8 cellular contexts compared by ENCODE assay signal in the genomic region with DNA sequence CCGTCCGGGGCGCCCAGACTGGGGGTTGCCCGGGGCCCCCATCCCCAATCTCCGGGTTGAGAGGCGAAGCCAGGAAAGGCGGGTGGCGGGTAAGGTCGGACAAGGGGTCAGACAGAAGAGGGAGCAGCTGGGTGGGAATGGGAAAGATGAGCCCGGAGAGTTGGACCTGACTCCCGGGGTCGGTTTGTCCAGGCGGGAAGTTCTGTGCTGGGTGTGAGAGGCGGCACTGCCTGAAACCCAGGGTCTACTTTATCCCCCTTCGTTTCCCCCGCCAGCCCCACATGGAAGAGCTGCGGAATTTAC. TPM values are rescaled to one million over a fixed set of nuclear protein-coding genes. Genes with fewer than 3 reads are reported as not detected.
DNase-seq lines count a peak whose midpoint lies in the region; ATAC-seq, FAIRE-seq and TF ChIP-seq lines count a peak whose summit lies in the region.

No MANE protein-coding gene starts in this region.

- peaks cover 6% of the 10 kb centered on the region for H3K36me3 Mint-ChIP-seq in activated CD4-positive, alpha-beta T cell treated with anti-CD3 and anti-CD28 coated beads, Interleukin-2, amount 10 ng/mL, durations not matched to agents 7 days and 5 days (ENCODE audit: low read depth)

- no peak for FAIRE-seq in D721Med (lab: Jason Lieb, UNC)

- H3K4me1 Mint-ChIP-seq in activated CD4-positive, alpha-beta T cell treated with anti-CD3 and anti-CD28 coated beads, Interleukin-2, amount 10 ng/mL, durations not matched to agents 7 days and 5 days, result peaks cover 37% of the 10 kb centered on the region

- H3K4me3 Mint-ChIP-seq in activated CD4-positive, alpha-beta T cell treated with anti-CD3 and anti-CD28 coated beads, Interleukin-2, amount 10 ng/mL, durations not matched to agents 7 days and 5 days, result peak overlapping the region; percentile 91

- WGBS in thymus, result 4% methylated on average over 17 of the region's 17 CpGs

- CTCF ChIA-PET in activated CD4-positive, alpha-beta T cell treated with anti-CD3 and anti-CD28 coated beads, Interleukin-2, amount 10 ng/mL, durations not matched to agents 7 days and 5 days (lab: Charles Lee), result interaction anchor here (0.7 to 2.0 kb wide), 5 partner anchors 13 to 41 kb away, joined by 3 to 9 read pairs (median 4); a partner anchor contains a TSS

- POLR2A ChIA-PET in activated CD4-positive, alpha-beta T cell treated with anti-CD3 and anti-CD28 coated beads, Interleukin-2, amount 10 ng/mL, durations not matched to agents 7 days and 5 days (lab: Charles Lee), result no interaction called here

- H3K9ac ChIP-seq in adipocyte (ENCODE audit: low read length), result peak overlapping the region; percentile 92

- peaks cover 7% of the 10 kb centered on the region for H3K36me3 ChIP-seq in adipocyte (ENCODE audit: control insufficient read depth, insufficient read depth, low read length, severe bottlenecking)
- peaks cover 25% of the 10 kb centered on the region for H3K36me3 ChIP-seq in thymus (ENCODE audit: control insufficient read depth, insufficient read depth)

- TF ChIP-seq CTCF in D721Med (IDR thresholded peaks at IDR 0.05; ENCODE audit: insufficient read depth, missing control alignments), result no peak

- peak overlapping the region; percentile 74 for H3K27ac Mint-ChIP-seq in activated CD4-positive, alpha-beta T cell treated with anti-CD3 and anti-CD28 coated beads, Interleukin-2, amount 10 ng/mL, durations not matched to agents 7 days and 5 days

- no peaks in the 10 kb centered on the region for H3K27me3 Mint-ChIP-seq in activated CD4-positive, alpha-beta T cell treated with anti-CD3 and anti-CD28 coated beads, Interleukin-2, amount 10 ng/mL, durations not matched to agents 7 days and 5 days

- H3K9me3 ChIP-seq in adipocyte (ENCODE audit: control insufficient read depth, low read length) (no peaks in the 10 kb centered on the region), thymus (ENCODE audit: control insufficient read depth) (no peaks in the 10 kb centered on the region)

- H3K4me3 ChIP-seq in adipocyte (ENCODE audit: low read length) (peak overlapping the region; percentile 94), thymus (ENCODE audit: low read length) (peak overlapping the region; percentile 67)

- no peaks in the 10 kb centered on the region for H3K9me3 Mint-ChIP-seq in activated CD4-positive, alpha-beta T cell treated with anti-CD3 and anti-CD28 coated beads, Interleukin-2, amount 10 ng/mL, durations not matched to agents 7 days and 5 days

- H3K27ac ChIP-seq in layer of hippocampus (ENCODE audit: low read depth, low read length) (peak overlapping the region; percentile 100), thymus (ENCODE audit: low read depth) (no peak overlapping the region)

- H3K27me3 ChIP-seq in adipocyte (replicated peaks; ENCODE audit: control insufficient read depth, insufficient read depth, low read length), result no peaks in the 10 kb centered on the region
- H3K27me3 ChIP-seq in layer of hippocampus (ENCODE audit: control insufficient read depth, insufficient read depth, low read length), result no peaks in the 10 kb centered on the region
- H3K27me3 ChIP-seq in thymus (ENCODE audit: control insufficient read depth, insufficient read depth), result no peaks in the 10 kb centered on the region

- ATAC-seq in GM21390 (IDR thresholded peaks at IDR 0.05; ENCODE audit: unreplicated experiment), result no peak
- ATAC-seq in GM19328 (IDR thresholded peaks at IDR 0.05; ENCODE audit: unreplicated experiment), result no peak

- peaks cover 49% of the 10 kb centered on the region for H3K4me1 ChIP-seq in adipocyte (ENCODE audit: control insufficient read depth, insufficient read depth, low read length)
- H3K4me1 ChIP-seq in thymus (ENCODE audit: control insufficient read depth, insufficient read depth, low read length), result peaks cover 27% of the 10 kb centered on the region

- no peak for DNase-seq in activated CD4-positive, alpha-beta T cell treated with anti-CD3 and anti-CD28 coated beads, Interleukin-2, amount 10 ng/mL, durations not matched to agents 7 days and 5 days
- no peak for DNase-seq in activated CD4-positive, alpha-beta T cell treated with anti-CD3 and anti-CD28 coated beads, Interleukin-2, amount 50 U/mL, for 1 hour
- DNase-seq in adipocyte (ENCODE audit: low read depth), result no peak
- no peak for DNase-seq in D721Med (ENCODE audit: insufficient read length, low spot score)

RNA-seq across cellular contexts. Expression of a gene that starts 0.7 kb away (rescaled TPM):
- total RNA-seq in activated CD4-positive, alpha-beta T cell treated with anti-CD3 and anti-CD28 coated beads, Interleukin-2, amount 10 ng/mL, durations not matched to agents 7 days and 5 days, result 100 to 1,000 TPM; 106 to 114 TPM
- 89.5 TPM for polyA plus RNA-seq in thymus

RNA-seq across cellular contexts. Expression of a gene that starts 2.4 kb away (rescaled TPM):
- total RNA-seq in activated CD4-positive, alpha-beta T cell treated with anti-CD3 and anti-CD28 coated beads, Interleukin-2, amount 10 ng/mL, durations not matched to agents 7 days and 5 days, result 10 to 100 TPM; 26.0 to 26.9 TPM
- polyA plus RNA-seq in thymus, result 8.9 TPM

RNA-seq across cellular contexts. Expression of a gene that starts 11.7 kb away (rescaled TPM):
- 1 to 10 TPM; 6.0 to 8.3 TPM for total RNA-seq in activated CD4-positive, alpha-beta T cell treated with anti-CD3 and anti-CD28 coated beads, Interleukin-2, amount 10 ng/mL, durations not matched to agents 7 days and 5 days
- polyA plus RNA-seq in thymus, result 10.6 TPM

RNA-seq across cellular contexts. Expression of a gene that starts 20.5 kb away (rescaled TPM):
- 10 to 100 TPM; 76.4 to 85.9 TPM for total RNA-seq in activated CD4-positive, alpha-beta T cell treated with anti-CD3 and anti-CD28 coated beads, Interleukin-2, amount 10 ng/mL, durations not matched to agents 7 days and 5 days
- 142 TPM for polyA plus RNA-seq in thymus

RNA-seq across cellular contexts. Expression of a gene that starts 23.2 kb away (rescaled TPM):
- 10 to 100 TPM; 73.7 to 77.1 TPM for total RNA-seq in activated CD4-positive, alpha-beta T cell treated with anti-CD3 and anti-CD28 coated beads, Interleukin-2, amount 10 ng/mL, durations not matched to agents 7 days and 5 days
- polyA plus RNA-seq in thymus, result 68.4 TPM
